9 cellular contexts compared by ENCODE assay signal in the genomic region with DNA sequence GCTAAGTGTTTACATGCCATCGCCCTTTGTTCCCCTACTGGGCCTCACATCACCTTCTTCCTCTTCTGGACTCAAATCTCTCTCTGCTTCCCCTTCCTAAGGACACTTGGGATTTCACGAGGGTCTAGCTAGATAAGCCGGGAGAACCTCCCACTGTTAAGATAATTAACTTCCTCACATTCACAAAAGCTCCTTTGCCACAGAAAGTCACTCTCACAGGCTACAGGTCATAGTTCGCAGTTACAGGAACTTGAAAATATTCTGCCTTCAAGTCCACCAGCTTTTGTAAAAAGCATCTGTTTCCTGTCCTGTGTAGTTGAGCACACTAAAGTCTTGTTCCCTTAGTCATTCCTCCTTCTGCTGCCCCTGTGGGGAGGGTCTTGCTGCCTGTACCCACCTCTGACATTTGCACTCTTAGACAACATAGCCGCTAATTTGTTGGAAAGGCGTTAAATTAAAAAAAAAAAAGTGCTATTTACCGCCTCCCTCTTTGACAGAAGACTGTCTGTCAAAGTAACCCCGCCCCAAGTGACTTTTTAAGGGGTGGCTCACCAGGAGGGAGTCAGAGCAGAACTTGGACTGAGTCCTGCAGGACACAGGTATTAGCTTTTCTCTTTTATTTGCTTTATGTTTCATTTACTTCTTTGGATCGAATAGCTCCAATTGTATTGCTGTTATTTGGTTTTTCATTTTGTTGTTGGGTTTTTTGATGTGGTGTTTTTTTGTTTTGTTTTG. TPM values are rescaled to one million over a fixed set of nuclear protein-coding genes. Genes with fewer than 3 reads are reported as not detected.
DNase-seq lines count a peak whose midpoint lies in the region; ATAC-seq and TF ChIP-seq lines count a peak whose summit lies in the region.
"Had no signal": no experiment of that assay in that cellular context is flagged by ENCODE, and none has a peak within 500 bp of the region (broad histone marks: within the 10 kb centered on the region; RNA-seq: fewer than 3 reads in every experiment).

No MANE protein-coding gene starts in this region.

- peaks cover 21% of the 10 kb centered on the region for H3K4me1 ChIP-seq in iPS-18a (ENCODE audit: control insufficient read depth, low read depth, low read length)

- peak overlapping the region; percentile 6 for H3K9ac ChIP-seq in iPS-18a (ENCODE audit: low read length)

- DNase-seq in Kasumi-1 (lab: John Stamatoyannopoulos, UW) (peak; percentile 99), erythroblast (lab: John Stamatoyannopoulos, UW) (no peak), H7 (no peak), DMS 273 (lab: John Stamatoyannopoulos, UW; ENCODE audit: unreplicated experiment) (no peak)
- DNase-seq in activated CD8-positive, alpha-beta memory T cell treated with anti-CD3 and anti-CD28 coated beads, Interleukin-2, amount 50 U/mL, for 4 hours, result peak; percentile 73
- DNase-seq in stimulated activated CD8-positive, alpha-beta memory T cell treated with anti-CD3 and anti-CD28 coated beads, Interleukin-4, amount 100 ng/mL, for 48 hours, result peak; percentile 78

- ATAC-seq in GM18867 (IDR thresholded peaks at IDR 0.05; ENCODE audit: unreplicated experiment), result peak; percentile 62

- no peaks in the 10 kb centered on the region for H3K27me3 ChIP-seq in iPS-18a (ENCODE audit: control insufficient read depth, insufficient read depth, low read length)
- no peaks in the 10 kb centered on the region for H3K27me3 ChIP-seq in H7 (ENCODE audit: control insufficient read depth, insufficient read depth, low read length)

- peak overlapping the region; percentile 21 for H3K4me3 ChIP-seq in iPS-18a (ENCODE audit: low read length)
- no peak overlapping the region for H3K4me3 ChIP-seq in H7 (ENCODE audit: insufficient read depth, low read depth, low read length)

- H3K36me3 ChIP-seq in iPS-18a (ENCODE audit: control insufficient read depth, low read depth, low read length) (no peaks in the 10 kb centered on the region), H7 (replicated peaks; ENCODE audit: control insufficient read depth, insufficient read depth, low read length) (no peaks in the 10 kb centered on the region)

- no peak for TF ChIP-seq POLR2A in erythroblast (IDR thresholded peaks at IDR 0.05; ENCODE audit: low read length)

- peaks cover 6% of the 10 kb centered on the region for H3K9me3 ChIP-seq in iPS-18a (ENCODE audit: control insufficient read depth, low read depth, low read length)

- no peak overlapping the region for H3K27ac ChIP-seq in iPS-18a (ENCODE audit: low read length)

RNA-seq across cellular contexts. Expression of gene CEACAM21, which starts 26.8 kb away (rescaled TPM):
- total RNA-seq in H7 (2014; rRNA removed; shearing (Covaris generic)), result not detected in 2 replicates
- total RNA-seq: LHCN-M2 had no signal

Comparison
In these comparisons a context has a peak if more than half of its experiments do, and no peak if none do; other contexts are left out.
1. DNase-seq: peak in Kasumi-1 (2 of 2), activated CD8-positive, alpha-beta memory T cell treated with anti-CD3 and anti-CD28 coated beads, Interleukin-2, amount 50 U/mL, for 4 hours (single experiment) and stimulated activated CD8-positive, alpha-beta memory T cell treated with anti-CD3 and anti-CD28 coated beads, Interleukin-4, amount 100 ng/mL, for 48 hours (single experiment); none in erythroblast (0 of 2), H7 (single experiment) and DMS 273 (single experiment).